ENCODE assay signal across 2 cellular contexts in genomic region chr10:96218826-96219225, GRCh38.
A peak's percentile ranks its signal among the peaks of the same experiment; 100 is the strongest.
TF ChIP-seq lines count a peak whose summit lies in the region.

No MANE protein-coding gene starts in this region.

TF ChIP-seq in A549, 52 proteins besides CTCF, POLR2A, EP300 and RAD21:
- peak; percentile 67 for TF ChIP-seq MAFK (IDR thresholded peaks at IDR 0.05; ENCODE audit: partially characterized antibody)
- no peak for TF ChIP-seq REST (IDR thresholded peaks at IDR 0.05)

TF ChIP-seq in H1, 55 proteins besides CTCF, POLR2A, EP300 and RAD21:
- TF ChIP-seq CEBPB (IDR thresholded peaks at IDR 0.05; ENCODE audit: low read depth, low read length) (no peak), MAFK (IDR thresholded peaks at IDR 0.05; ENCODE audit: low read depth, low read length) (0 out of 2 replicates have a peak, but pooled peaks have one; percentile 7), GTF2F1 (IDR thresholded peaks at IDR 0.05; ENCODE audit: borderline replicate concordance, low read depth, low read length) (no peak)
